1 cellular context compared by ENCODE assay signal in the genomic region with DNA sequence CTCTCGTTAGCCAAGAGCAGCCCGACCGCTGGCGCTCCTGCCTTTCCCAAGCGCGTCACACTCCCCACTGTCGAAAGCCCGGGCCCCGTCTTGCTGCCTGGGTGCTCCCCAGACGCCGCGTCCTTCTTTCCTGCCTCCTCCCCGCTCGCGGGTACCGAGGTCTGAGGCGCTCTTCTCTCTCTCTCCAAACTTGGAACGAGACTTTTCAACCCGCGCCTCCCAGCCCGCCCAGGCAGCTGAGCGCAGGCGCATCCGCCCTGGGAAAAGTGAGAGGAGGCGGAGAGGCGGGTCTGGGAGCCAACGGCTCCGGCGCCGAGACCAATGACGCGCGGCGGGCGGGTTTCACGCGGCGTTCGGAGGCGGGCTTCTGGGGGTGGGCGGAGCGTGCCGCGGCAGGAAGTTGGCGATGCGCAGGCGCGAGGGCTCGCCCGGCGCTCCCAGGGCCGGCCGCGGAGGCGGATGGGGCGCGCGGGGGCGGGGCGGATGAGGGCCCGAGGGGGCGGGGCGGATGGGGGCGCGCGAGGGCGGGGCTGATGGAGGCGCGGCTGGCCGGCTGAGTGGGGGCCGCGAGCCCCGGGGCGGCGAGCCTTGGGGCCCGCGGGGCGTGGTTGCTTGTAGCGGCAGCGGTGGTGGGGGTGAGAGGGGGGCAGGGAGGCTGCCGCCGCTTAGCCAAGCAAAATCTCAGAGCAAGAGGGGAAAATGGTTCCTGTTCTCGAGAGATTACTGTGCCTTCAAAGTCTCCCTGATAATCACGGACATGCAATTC.
A peak's percentile ranks its signal among the peaks of the same experiment; 100 is the strongest.
TF ChIP-seq lines count a peak whose summit lies in the region.

A gene (minus strand): TSS at position 268 of the 766 bp plus-strand sequence. CDS start 309 bp downstream, outside the sequence.

TF ChIP-seq in K562, 482 proteins besides CTCF, POLR2A, EP300 and RAD21 (continued from another document and continues in another):
- TF ChIP-seq, protein P1, sequence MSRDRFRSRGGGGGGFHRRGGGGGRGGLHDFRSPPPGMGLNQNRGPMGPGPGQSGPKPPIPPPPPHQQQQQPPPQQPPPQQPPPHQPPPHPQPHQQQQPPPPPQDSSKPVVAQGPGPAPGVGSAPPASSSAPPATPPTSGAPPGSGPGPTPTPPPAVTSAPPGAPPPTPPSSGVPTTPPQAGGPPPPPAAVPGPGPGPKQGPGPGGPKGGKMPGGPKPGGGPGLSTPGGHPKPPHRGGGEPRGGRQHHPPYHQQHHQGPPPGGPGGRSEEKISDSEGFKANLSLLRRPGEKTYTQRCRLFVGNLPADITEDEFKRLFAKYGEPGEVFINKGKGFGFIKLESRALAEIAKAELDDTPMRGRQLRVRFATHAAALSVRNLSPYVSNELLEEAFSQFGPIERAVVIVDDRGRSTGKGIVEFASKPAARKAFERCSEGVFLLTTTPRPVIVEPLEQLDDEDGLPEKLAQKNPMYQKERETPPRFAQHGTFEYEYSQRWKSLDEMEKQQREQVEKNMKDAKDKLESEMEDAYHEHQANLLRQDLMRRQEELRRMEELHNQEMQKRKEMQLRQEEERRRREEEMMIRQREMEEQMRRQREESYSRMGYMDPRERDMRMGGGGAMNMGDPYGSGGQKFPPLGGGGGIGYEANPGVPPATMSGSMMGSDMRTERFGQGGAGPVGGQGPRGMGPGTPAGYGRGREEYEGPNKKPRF (IDR thresholded peaks at IDR 0.05; ENCODE audit: low read depth, low read length) = no peak
- TF ChIP-seq, protein P2, sequence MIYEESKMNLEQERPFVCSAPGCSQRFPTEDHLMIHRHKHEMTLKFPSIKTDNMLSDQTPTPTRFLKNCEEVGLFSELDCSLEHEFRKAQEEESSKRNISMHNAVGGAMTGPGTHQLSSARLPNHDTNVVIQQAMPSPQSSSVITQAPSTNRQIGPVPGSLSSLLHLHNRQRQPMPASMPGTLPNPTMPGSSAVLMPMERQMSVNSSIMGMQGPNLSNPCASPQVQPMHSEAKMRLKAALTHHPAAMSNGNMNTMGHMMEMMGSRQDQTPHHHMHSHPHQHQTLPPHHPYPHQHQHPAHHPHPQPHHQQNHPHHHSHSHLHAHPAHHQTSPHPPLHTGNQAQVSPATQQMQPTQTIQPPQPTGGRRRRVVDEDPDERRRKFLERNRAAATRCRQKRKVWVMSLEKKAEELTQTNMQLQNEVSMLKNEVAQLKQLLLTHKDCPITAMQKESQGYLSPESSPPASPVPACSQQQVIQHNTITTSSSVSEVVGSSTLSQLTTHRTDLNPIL (CRISPR knock-in tag; IDR thresholded peaks at IDR 0.05) = no peak
- TF ChIP-seq ZNF431 (CRISPR knock-in tag; IDR thresholded peaks at IDR 0.05) = 0 out of 2 replicates have a peak, but pooled peaks have one; percentile 43
- TF ChIP-seq EP400 (IDR thresholded peaks at IDR 0.05) = peak; percentile 54
- no peak for TF ChIP-seq HOXB6 (CRISPR knock-in tag; IDR thresholded peaks at IDR 0.05; ENCODE audit: borderline replicate concordance)
- no peak for TF ChIP-seq ETS2 (tag; IDR thresholded peaks at IDR 0.05; ENCODE audit: borderline replicate concordance, poor library complexity, severe bottlenecking)
- TF ChIP-seq MAFG (tag; conservative IDR thresholded peaks at IDR 0.05) = no peak
- peak in 1 of 2 experiments; percentile 34; a peak in 1 of 4 replicates for TF ChIP-seq HDAC1 (IDR thresholded peaks at IDR 0.05)
- TF ChIP-seq, protein P3, sequence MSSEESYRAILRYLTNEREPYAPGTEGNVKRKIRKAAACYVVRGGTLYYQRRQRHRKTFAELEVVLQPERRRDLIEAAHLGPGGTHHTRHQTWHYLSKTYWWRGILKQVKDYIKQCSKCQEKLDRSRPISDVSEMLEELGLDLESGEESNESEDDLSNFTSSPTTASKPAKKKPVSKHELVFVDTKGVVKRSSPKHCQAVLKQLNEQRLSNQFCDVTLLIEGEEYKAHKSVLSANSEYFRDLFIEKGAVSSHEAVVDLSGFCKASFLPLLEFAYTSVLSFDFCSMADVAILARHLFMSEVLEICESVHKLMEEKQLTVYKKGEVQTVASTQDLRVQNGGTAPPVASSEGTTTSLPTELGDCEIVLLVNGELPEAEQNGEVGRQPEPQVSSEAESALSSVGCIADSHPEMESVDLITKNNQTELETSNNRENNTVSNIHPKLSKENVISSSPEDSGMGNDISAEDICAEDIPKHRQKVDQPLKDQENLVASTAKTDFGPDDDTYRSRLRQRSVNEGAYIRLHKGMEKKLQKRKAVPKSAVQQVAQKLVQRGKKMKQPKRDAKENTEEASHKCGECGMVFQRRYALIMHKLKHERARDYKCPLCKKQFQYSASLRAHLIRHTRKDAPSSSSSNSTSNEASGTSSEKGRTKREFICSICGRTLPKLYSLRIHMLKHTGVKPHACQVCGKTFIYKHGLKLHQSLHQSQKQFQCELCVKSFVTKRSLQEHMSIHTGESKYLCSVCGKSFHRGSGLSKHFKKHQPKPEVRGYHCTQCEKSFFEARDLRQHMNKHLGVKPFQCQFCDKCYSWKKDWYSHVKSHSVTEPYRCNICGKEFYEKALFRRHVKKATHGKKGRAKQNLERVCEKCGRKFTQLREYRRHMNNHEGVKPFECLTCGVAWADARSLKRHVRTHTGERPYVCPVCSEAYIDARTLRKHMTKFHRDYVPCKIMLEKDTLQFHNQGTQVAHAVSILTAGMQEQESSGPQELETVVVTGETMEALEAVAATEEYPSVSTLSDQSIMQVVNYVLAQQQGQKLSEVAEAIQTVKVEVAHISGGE (CRISPR knock-in tag; IDR thresholded peaks at IDR 0.05) = peak in 1 of 3 experiments; percentile 27; a peak in 1 of 6 replicates
- no peak for TF ChIP-seq SMARCC2 (IDR thresholded peaks at IDR 0.05; ENCODE audit: low read depth)
- peak; percentile 78 for TF ChIP-seq MEIS2 (IDR thresholded peaks at IDR 0.05; ENCODE audit: partially characterized antibody)
- TF ChIP-seq, protein P4, sequence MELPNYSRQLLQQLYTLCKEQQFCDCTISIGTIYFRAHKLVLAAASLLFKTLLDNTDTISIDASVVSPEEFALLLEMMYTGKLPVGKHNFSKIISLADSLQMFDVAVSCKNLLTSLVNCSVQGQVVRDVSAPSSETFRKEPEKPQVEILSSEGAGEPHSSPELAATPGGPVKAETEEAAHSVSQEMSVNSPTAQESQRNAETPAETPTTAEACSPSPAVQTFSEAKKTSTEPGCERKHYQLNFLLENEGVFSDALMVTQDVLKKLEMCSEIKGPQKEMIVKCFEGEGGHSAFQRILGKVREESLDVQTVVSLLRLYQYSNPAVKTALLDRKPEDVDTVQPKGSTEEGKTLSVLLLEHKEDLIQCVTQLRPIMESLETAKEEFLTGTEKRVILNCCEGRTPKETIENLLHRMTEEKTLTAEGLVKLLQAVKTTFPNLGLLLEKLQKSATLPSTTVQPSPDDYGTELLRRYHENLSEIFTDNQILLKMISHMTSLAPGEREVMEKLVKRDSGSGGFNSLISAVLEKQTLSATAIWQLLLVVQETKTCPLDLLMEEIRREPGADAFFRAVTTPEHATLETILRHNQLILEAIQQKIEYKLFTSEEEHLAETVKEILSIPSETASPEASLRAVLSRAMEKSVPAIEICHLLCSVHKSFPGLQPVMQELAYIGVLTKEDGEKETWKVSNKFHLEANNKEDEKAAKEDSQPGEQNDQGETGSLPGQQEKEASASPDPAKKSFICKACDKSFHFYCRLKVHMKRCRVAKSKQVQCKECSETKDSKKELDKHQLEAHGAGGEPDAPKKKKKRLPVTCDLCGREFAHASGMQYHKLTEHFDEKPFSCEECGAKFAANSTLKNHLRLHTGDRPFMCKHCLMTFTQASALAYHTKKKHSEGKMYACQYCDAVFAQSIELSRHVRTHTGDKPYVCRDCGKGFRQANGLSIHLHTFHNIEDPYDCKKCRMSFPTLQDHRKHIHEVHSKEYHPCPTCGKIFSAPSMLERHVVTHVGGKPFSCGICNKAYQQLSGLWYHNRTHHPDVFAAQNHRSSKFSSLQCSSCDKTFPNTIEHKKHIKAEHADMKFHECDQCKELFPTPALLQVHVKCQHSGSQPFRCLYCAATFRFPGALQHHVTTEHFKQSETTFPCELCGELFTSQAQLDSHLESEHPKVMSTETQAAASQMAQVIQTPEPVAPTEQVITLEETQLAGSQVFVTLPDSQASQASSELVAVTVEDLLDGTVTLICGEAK (IDR thresholded peaks at IDR 0.05) = no peak
- TF ChIP-seq, protein P4 (CRISPR knock-in tag; IDR thresholded peaks at IDR 0.05) = no peak
- TF ChIP-seq RBFOX2 (IDR thresholded peaks at IDR 0.05; ENCODE audit: low read depth, low read length) = peak; percentile 92
- TF ChIP-seq PTRF (tag; IDR thresholded peaks at IDR 0.05) = no peak
- TF ChIP-seq, protein P5, sequence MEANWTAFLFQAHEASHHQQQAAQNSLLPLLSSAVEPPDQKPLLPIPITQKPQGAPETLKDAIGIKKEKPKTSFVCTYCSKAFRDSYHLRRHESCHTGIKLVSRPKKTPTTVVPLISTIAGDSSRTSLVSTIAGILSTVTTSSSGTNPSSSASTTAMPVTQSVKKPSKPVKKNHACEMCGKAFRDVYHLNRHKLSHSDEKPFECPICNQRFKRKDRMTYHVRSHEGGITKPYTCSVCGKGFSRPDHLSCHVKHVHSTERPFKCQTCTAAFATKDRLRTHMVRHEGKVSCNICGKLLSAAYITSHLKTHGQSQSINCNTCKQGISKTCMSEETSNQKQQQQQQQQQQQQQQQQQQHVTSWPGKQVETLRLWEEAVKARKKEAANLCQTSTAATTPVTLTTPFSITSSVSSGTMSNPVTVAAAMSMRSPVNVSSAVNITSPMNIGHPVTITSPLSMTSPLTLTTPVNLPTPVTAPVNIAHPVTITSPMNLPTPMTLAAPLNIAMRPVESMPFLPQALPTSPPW (CRISPR knock-in tag; IDR thresholded peaks at IDR 0.05) = peak; percentile 95
- no peak for TF ChIP-seq NR2C1 (IDR thresholded peaks at IDR 0.05)
- TF ChIP-seq NR2C1 (tag; IDR thresholded peaks at IDR 0.05) = no peak
- TF ChIP-seq POLR2G (IDR thresholded peaks at IDR 0.05; ENCODE audit: low read depth, low read length) = peak; percentile 93
- TF ChIP-seq KDM5B (IDR thresholded peaks at IDR 0.05; ENCODE audit: insufficient replicate concordance, low read depth, low read length) = peak; percentile 63
- TF ChIP-seq, protein P6, sequence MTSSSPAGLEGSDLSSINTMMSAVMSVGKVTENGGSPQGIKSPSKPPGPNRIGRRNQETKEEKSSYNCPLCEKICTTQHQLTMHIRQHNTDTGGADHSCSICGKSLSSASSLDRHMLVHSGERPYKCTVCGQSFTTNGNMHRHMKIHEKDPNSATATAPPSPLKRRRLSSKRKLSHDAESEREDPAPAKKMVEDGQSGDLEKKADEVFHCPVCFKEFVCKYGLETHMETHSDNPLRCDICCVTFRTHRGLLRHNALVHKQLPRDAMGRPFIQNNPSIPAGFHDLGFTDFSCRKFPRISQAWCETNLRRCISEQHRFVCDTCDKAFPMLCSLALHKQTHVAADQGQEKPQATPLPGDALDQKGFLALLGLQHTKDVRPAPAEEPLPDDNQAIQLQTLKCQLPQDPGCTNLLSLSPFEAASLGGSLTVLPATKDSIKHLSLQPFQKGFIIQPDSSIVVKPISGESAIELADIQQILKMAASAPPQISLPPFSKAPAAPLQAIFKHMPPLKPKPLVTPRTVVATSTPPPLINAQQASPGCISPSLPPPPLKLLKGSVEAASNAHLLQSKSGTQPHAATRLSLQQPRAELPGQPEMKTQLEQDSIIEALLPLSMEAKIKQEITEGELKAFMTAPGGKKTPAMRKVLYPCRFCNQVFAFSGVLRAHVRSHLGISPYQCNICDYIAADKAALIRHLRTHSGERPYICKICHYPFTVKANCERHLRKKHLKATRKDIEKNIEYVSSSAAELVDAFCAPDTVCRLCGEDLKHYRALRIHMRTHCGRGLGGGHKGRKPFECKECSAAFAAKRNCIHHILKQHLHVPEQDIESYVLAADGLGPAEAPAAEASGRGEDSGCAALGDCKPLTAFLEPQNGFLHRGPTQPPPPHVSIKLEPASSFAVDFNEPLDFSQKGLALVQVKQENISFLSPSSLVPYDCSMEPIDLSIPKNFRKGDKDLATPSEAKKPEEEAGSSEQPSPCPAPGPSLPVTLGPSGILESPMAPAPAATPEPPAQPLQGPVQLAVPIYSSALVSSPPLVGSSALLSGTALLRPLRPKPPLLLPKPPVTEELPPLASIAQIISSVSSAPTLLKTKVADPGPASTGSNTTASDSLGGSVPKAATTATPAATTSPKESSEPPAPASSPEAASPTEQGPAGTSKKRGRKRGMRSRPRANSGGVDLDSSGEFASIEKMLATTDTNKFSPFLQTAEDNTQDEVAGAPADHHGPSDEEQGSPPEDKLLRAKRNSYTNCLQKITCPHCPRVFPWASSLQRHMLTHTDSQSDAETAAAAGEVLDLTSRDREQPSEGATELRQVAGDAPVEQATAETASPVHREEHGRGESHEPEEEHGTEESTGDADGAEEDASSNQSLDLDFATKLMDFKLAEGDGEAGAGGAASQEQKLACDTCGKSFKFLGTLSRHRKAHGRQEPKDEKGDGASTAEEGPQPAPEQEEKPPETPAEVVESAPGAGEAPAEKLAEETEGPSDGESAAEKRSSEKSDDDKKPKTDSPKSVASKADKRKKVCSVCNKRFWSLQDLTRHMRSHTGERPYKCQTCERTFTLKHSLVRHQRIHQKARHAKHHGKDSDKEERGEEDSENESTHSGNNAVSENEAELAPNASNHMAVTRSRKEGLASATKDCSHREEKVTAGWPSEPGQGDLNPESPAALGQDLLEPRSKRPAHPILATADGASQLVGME (CRISPR knock-in tag; IDR thresholded peaks at IDR 0.05) = no peak
- TF ChIP-seq, protein P7, sequence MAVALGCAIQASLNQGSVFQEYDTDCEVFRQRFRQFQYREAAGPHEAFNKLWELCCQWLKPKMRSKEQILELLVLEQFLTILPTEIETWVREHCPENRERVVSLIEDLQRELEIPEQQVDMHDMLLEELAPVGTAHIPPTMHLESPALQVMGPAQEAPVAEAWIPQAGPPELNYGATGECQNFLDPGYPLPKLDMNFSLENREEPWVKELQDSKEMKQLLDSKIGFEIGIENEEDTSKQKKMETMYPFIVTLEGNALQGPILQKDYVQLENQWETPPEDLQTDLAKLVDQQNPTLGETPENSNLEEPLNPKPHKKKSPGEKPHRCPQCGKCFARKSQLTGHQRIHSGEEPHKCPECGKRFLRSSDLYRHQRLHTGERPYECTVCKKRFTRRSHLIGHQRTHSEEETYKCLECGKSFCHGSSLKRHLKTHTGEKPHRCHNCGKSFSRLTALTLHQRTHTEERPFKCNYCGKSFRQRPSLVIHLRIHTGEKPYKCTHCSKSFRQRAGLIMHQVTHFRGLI (CRISPR knock-in tag; IDR thresholded peaks at IDR 0.05) = no peak
- TF ChIP-seq PHF8 (IDR thresholded peaks at IDR 0.05; ENCODE audit: borderline replicate concordance, low read length) = peak; percentile 68
